8 cellular contexts compared by ENCODE assay signal in genomic region chr12:79045149-79045691, GRCh38.
DNase-seq lines count a peak whose midpoint lies in the region; ATAC-seq and TF ChIP-seq lines count a peak whose summit lies in the region.
"Not testable (repeated sequence)": the region's sequence is repeated elsewhere in the genome, so short reads cannot be mapped to it uniquely, and the experiment has no call there.

No MANE protein-coding gene starts in this region.

- H2BK5ac ChIP-seq in mesendoderm (ENCODE audit: low read length), result not testable (repeated sequence)

- H3K18ac ChIP-seq in mesendoderm (ENCODE audit: low read length), result not testable (repeated sequence)

- H3K27me3 ChIP-seq in HUES6 (ENCODE audit: control insufficient read depth, insufficient read depth, low read length); mesendoderm (ENCODE audit: insufficient read depth, low read length, poor library complexity): not testable (repeated sequence)

- not testable (repeated sequence) for H3K9me3 ChIP-seq in HUES6 (ENCODE audit: control insufficient read depth, insufficient read depth, low read depth, low read length)

- not testable (repeated sequence) for H3K36me3 Mint-ChIP-seq in WTC11; endothelial cell (ENCODE audit: low read depth, unreplicated experiment)

- H3K79me2 ChIP-seq in mesendoderm (ENCODE audit: control insufficient read depth, insufficient read depth, low read length), result not testable (repeated sequence)

- H4K8ac ChIP-seq in mesendoderm (ENCODE audit: low read depth, low read length), result not testable (repeated sequence)

- H3K4me3 ChIP-seq in HUES6 (ENCODE audit: low read depth, low read length) (peak overlapping the region; percentile 85), iPS-11a (ENCODE audit: low read depth, low read length) (peak overlapping the region; percentile 37)
- not testable (repeated sequence) for H3K4me3 ChIP-seq in mesendoderm (ENCODE audit: low read length)

- not testable (repeated sequence) for H3K4me2 ChIP-seq in mesendoderm (ENCODE audit: low read length)

- H3K36me3 ChIP-seq in HUES6 (ENCODE audit: control insufficient read depth, insufficient read depth, low read length); mesendoderm (ENCODE audit: control insufficient read depth, insufficient read depth, low read length): not testable (repeated sequence)

- peak; percentile 59 for ATAC-seq in WTC11

- H3K4me1 ChIP-seq in HUES6 (ENCODE audit: control insufficient read depth, insufficient read depth, low read length); mesendoderm (ENCODE audit: control insufficient read depth, low read depth, low read length): not testable (repeated sequence)

- H3K27ac ChIP-seq in HUES6 (ENCODE audit: low read depth, low read length); mesendoderm (ENCODE audit: low read depth, low read length): not testable (repeated sequence)

- H3K4me3 Mint-ChIP-seq in WTC11 (peak overlapping the region; percentile 96), endothelial cell (ENCODE audit: unreplicated experiment) (peak overlapping the region; percentile 86)

- H3K23ac ChIP-seq in mesendoderm (ENCODE audit: low read length), result not testable (repeated sequence)

- H3K4ac ChIP-seq in mesendoderm (ENCODE audit: low read depth, low read length), result not testable (repeated sequence)

- not testable (repeated sequence) for H3K79me1 ChIP-seq in mesendoderm (ENCODE audit: low read length)

- H3K56ac ChIP-seq in mesendoderm (ENCODE audit: low read length), result peak overlapping the region; percentile 56

- POLR2A ChIA-PET in WTC11 (lab: Charles Lee), result not testable (repeated sequence)

- H3K4me1 Mint-ChIP-seq in WTC11, result peaks cover 11% of the 10 kb centered on the region
- H3K4me1 Mint-ChIP-seq in endothelial cell (ENCODE audit: unreplicated experiment), result not testable (repeated sequence)

- peak overlapping the region; percentile 90 for H3K9ac ChIP-seq in HUES6 (ENCODE audit: low read length)
- not testable (repeated sequence) for H3K9ac ChIP-seq in mesendoderm (ENCODE audit: low read length)

- H3K9me3 Mint-ChIP-seq in WTC11; endothelial cell (ENCODE audit: unreplicated experiment): not testable (repeated sequence)

- peak overlapping the region; percentile 99 for H3K27ac Mint-ChIP-seq in WTC11
- peak overlapping the region; percentile 91 for H3K27ac Mint-ChIP-seq in endothelial cell (ENCODE audit: unreplicated experiment)

- WGBS in mesendoderm (ENCODE audit: extremely low coverage, insufficient coverage, low lambda C conversion rate), result no CpG with 5 or more reads among the region's 32 CpGs

- CTCF ChIA-PET in WTC11 (lab: Charles Lee), result not testable (repeated sequence)

- not testable (repeated sequence) for H2AK5ac ChIP-seq in mesendoderm (ENCODE audit: low read length)

- H3K27me3 Mint-ChIP-seq in WTC11 (ENCODE audit: low read depth); endothelial cell (ENCODE audit: unreplicated experiment): not testable (repeated sequence)

- not testable (repeated sequence) for TF ChIP-seq CTCF in WTC11 (IDR thresholded peaks at IDR 0.05); endothelial cell (IDR thresholded peaks at IDR 0.05; ENCODE audit: unreplicated experiment)

- DNase-seq in Daoy (ENCODE audit: low read depth) (peak; percentile 7), NCI-H526 treated with DMSO at 0.1 percent for 48 hours (lab: John Stamatoyannopoulos, UW) (peak; percentile 77), WTC11 (ENCODE audit: low spot score) (peak; percentile 72), endothelial cell (ENCODE audit: low spot score) (peak; percentile 5), posterior vena cava (ENCODE audit: low spot score) (peak; percentile 67)
- DNase-seq in mesendoderm, result not testable (repeated sequence)

- intact Hi-C loops in posterior vena cava (cut with DNase I), result not testable (repeated sequence)

- not testable (repeated sequence) for H2BK120ac ChIP-seq in mesendoderm (ENCODE audit: low read depth, low read length)

- not testable (repeated sequence) for H2BK15ac ChIP-seq in mesendoderm (replicated peaks; ENCODE audit: low read depth)

- H4K5ac ChIP-seq in mesendoderm (ENCODE audit: low read length), result not testable (repeated sequence)

TF ChIP-seq in WTC11, 78 proteins besides CTCF, POLR2A, EP300 and RAD21:
- TF ChIP-seq SP1 (CRISPR knock-in tag; conservative IDR thresholded peaks at IDR 0.05) (0 out of 2 replicates have a peak, but pooled peaks have one; percentile 25), ZNF281 (CRISPR knock-in tag; IDR thresholded peaks at IDR 0.05) (peak; percentile 83)
